ENCODE assay signal across 11 cellular contexts in genomic region chr5:145495741-145496140, GRCh38.
A peak's percentile ranks its signal among the peaks of the same experiment; 100 is the strongest.
DNase-seq lines count a peak whose midpoint lies in the region; ATAC-seq, FAIRE-seq and TF ChIP-seq lines count a peak whose summit lies in the region.
"Had no signal": no experiment of that assay in that cellular context is flagged by ENCODE, and none has a peak within 500 bp of the region (broad histone marks: within the 10 kb centered on the region; RNA-seq: fewer than 3 reads in every experiment).

No MANE protein-coding gene starts in this region.

- H3K9me3 ChIP-seq in Karpas-422 (ENCODE audit: low read length) (no peaks in the 10 kb centered on the region), HAP-1 (no peaks in the 10 kb centered on the region)

- CTCF ChIA-PET in RWPE1 (lab: Yijun Ruan, JAX) = interaction anchor here (0.5 kb wide), 1 partner anchor 81 kb away, joined by 3 read pairs; no protein-coding TSS in a partner anchor

- no peaks in the 10 kb centered on the region for H3K27me3 ChIP-seq in Karpas-422 (ENCODE audit: low read length)
- H3K27me3 ChIP-seq in HAP-1 (ENCODE audit: low read depth) = no peaks in the 10 kb centered on the region

- no peaks in the 10 kb centered on the region for H4K20me1 ChIP-seq in Karpas-422 (ENCODE audit: insufficient read depth, low read depth, low read length)

- H3K9ac ChIP-seq in Karpas-422 (ENCODE audit: low read length) = no peak overlapping the region

- no peak overlapping the region for H3K4me3 ChIP-seq in fibroblast of mammary gland (ENCODE audit: control insufficient read depth, low read depth, low read length)
- no peak overlapping the region for H3K4me3 ChIP-seq in retinal pigment epithelial cell (ENCODE audit: low read length)
- no peak overlapping the region for H3K4me3 ChIP-seq in Karpas-422 (ENCODE audit: low read length)
- no peak overlapping the region for H3K4me3 ChIP-seq in HAP-1

- DNase-seq in H4 (ENCODE audit: low spot score) = peak; percentile 45
- DNase-seq in RWPE1 (ENCODE audit: low spot score) = peak; percentile 86
- peak; percentile 98 for DNase-seq in fibroblast of mammary gland (ENCODE audit: low read depth)
- DNase-seq in retinal pigment epithelial cell (ENCODE audit: low read depth) = peak; percentile 58
- DNase-seq in Karpas-422 = no peak
- DNase-seq in GM19239 (ENCODE audit: insufficient read length, low spot score) = no peak
- DNase-seq in HAP-1 (ENCODE audit: low spot score in 2 of 2) = no peak
- DNase-seq: NCI-H510A, T-helper 9 cell had no signal

- no peak overlapping the region for H3K27ac ChIP-seq in RWPE1
- H3K27ac ChIP-seq in Karpas-422 (ENCODE audit: low read length) = no peak overlapping the region

- POLR2A ChIA-PET in RWPE1 (lab: Yijun Ruan, JAX; ENCODE audit: low non-redundant PET) = no interaction called here

- H3K4me1 ChIP-seq in Karpas-422 (ENCODE audit: low read length) = no peaks in the 10 kb centered on the region
- peaks cover 9% of the 10 kb centered on the region; the same call in 1 of the 2 replicates for H3K4me1 ChIP-seq in HAP-1

- ATAC-seq in GM18505 (IDR thresholded peaks at IDR 0.05; ENCODE audit: unreplicated experiment) = no peak

- no peak overlapping the region for H2AFZ ChIP-seq in Karpas-422 (ENCODE audit: low read length)

- no peaks in the 10 kb centered on the region for H3K9me2 ChIP-seq in Karpas-422 (replicated peaks; ENCODE audit: insufficient read depth, low read length)

- no peaks in the 10 kb centered on the region for H3K79me2 ChIP-seq in Karpas-422 (ENCODE audit: low read length)

- in situ Hi-C loops in HAP-1 (cut with MboI; ENCODE audit: low sequenced_read_pairs) = no loop called here

- TF ChIP-seq POLR2A in GM18505 (IDR thresholded peaks at IDR 0.05; ENCODE audit: borderline replicate concordance, extremely low read depth, insufficient read depth, insufficient read length) = no peak

- no peak overlapping the region for H3K4me2 ChIP-seq in Karpas-422 (ENCODE audit: low read depth, low read length, poor library complexity, severe bottlenecking)

- no peak for FAIRE-seq in GM19239 (lab: Jason Lieb, UNC)
- FAIRE-seq: frontal cortex had no signal

- TF ChIP-seq CTCF in RWPE1 (conservative IDR thresholded peaks at IDR 0.05; ENCODE audit: low read depth) (no peak), fibroblast of mammary gland (conservative IDR thresholded peaks at IDR 0.05; ENCODE audit: control insufficient read depth, insufficient read depth, low read depth, low read length) (no peak), retinal pigment epithelial cell (conservative IDR thresholded peaks at IDR 0.05; ENCODE audit: low read depth, low read length) (no peak)

- H3K36me3 ChIP-seq in Karpas-422 (ENCODE audit: insufficient read depth, low read length) (no peaks in the 10 kb centered on the region), HAP-1 (replicated peaks) (no peaks in the 10 kb centered on the region)

Comparison
In these comparisons a context has a peak if more than half of its experiments do, and no peak if none do; other contexts are left out.
1. DNase-seq: peak in H4 (single experiment), RWPE1 (single experiment), fibroblast of mammary gland (single experiment) and retinal pigment epithelial cell (single experiment); none in Karpas-422 (single experiment), GM19239 (single experiment) and HAP-1 (0 of 2).